Comparison of ENCODE assay signal across 12 cellular contexts in genomic region chr3:126181398-126181725, GRCh38. TPM values are rescaled to one million over a fixed set of nuclear protein-coding genes. Genes with fewer than 3 reads are reported as not detected.
DNase-seq lines count a peak whose midpoint lies in the region; ATAC-seq, FAIRE-seq and TF ChIP-seq lines count a peak whose summit lies in the region.
"Had no signal": no experiment of that assay in that cellular context is flagged by ENCODE, and none has a peak within 500 bp of the region (broad histone marks: within the 10 kb centered on the region; RNA-seq: fewer than 3 reads in every experiment).

No MANE protein-coding gene starts in this region.

- H3K4me1 ChIP-seq in stomach smooth muscle (ENCODE audit: control insufficient read depth, insufficient read depth, low read length) = peaks cover 20% of the 10 kb centered on the region

- H3K27me3 ChIP-seq in bronchial epithelial cell (ENCODE audit: control insufficient read depth, insufficient read depth, low read length) (no peaks in the 10 kb centered on the region), layer of hippocampus (ENCODE audit: control insufficient read depth, insufficient read depth, low read length) (peaks cover 4% of the 10 kb centered on the region), stomach smooth muscle (ENCODE audit: control insufficient read depth in 1 of 2, insufficient read depth in 2 of 2, low read length in 2 of 2) (peaks cover 0 to 2% of the 10 kb centered on the region in 2 donors)
- H3K27me3 ChIP-seq: Peyer's patch had no signal

- H3K27ac ChIP-seq in layer of hippocampus (ENCODE audit: low read depth, low read length) (peak overlapping the region; percentile 72), stomach smooth muscle (ENCODE audit: low read length) (peak overlapping the region; percentile 94)

- FAIRE-seq in bronchial epithelial cell (lab: Jason Lieb, UNC) = peak; percentile 18
- FAIRE-seq: GM12878 had no signal

- DNase-seq in NCI-H2029 treated with DMSO at 0.1 percent for 48 hours (lab: John Stamatoyannopoulos, UW) (peak; percentile 15), bronchial epithelial cell (ENCODE audit: low read depth) (peak; percentile 8), NCI-H2196 treated with DMSO at 0.1 percent for 48 hours (lab: John Stamatoyannopoulos, UW; ENCODE audit: unreplicated experiment) (no peak), NCI-H1092 (lab: John Stamatoyannopoulos, UW) (no peak), nucleus accumbens (lab: John Stamatoyannopoulos, UW) (no peak)
- DNase-seq: NCI-H1436 had no signal

- TF ChIP-seq CTCF in bronchial epithelial cell (IDR thresholded peaks at IDR 0.05; ENCODE audit: insufficient read depth, low read length, severe bottlenecking) = no peak

- peak overlapping the region; percentile 51 for H3K4me3 ChIP-seq in bronchial epithelial cell (ENCODE audit: low read depth, low read length)
- peak overlapping the region; percentile 62 to 81 for H3K4me3 ChIP-seq in stomach smooth muscle (ENCODE audit: low read length in 2 of 2)
- H3K4me3 ChIP-seq: GM12878 had no signal

- no peaks in the 10 kb centered on the region for H3K36me3 ChIP-seq in bronchial epithelial cell (ENCODE audit: control insufficient read depth, insufficient read depth, low read length)
- H3K36me3 ChIP-seq in stomach smooth muscle (ENCODE audit: control insufficient read depth in 2 of 2, insufficient read depth in 2 of 2, low read length in 2 of 2) = no peaks in the 10 kb centered on the region
- H3K36me3 ChIP-seq: Peyer's patch had no signal

- no peaks in the 10 kb centered on the region for H3K9me3 ChIP-seq in stomach smooth muscle (ENCODE audit: control insufficient read depth in 2 of 2, low read length in 2 of 2)
- H3K9me3 ChIP-seq: Peyer's patch had no signal

- ATAC-seq in HG02678 (IDR thresholded peaks at IDR 0.05; ENCODE audit: unreplicated experiment) = no peak
- ATAC-seq: activated T-helper 17 cell treated with anti-CD3 and anti-CD28 coated beads, Interleukin-2, amount 50 U/mL, for 72 hours; GM12878 had no signal

- peak overlapping the region; percentile 78 to 83 for H3K9ac ChIP-seq in stomach smooth muscle (ENCODE audit: low read length in 2 of 2)

RNA-seq across cellular contexts. Expression of gene ALDH1L1, which starts 1.0 kb away (rescaled TPM):
- total RNA-seq in bronchial epithelial cell = 9.1 and 11.1 TPM in 2 replicates

Comparison
In these comparisons a context has a peak if more than half of its experiments do, and no peak if none do; other contexts are left out.
1. DNase-seq: peak in NCI-H2029 treated with DMSO at 0.1 percent for 48 hours (single experiment) and bronchial epithelial cell (single experiment); none in NCI-H2196 treated with DMSO at 0.1 percent for 48 hours (single experiment), NCI-H1092 (single experiment) and nucleus accumbens (0 of 56).